ENCODE assay signal across 8 cellular contexts in genomic region chr15:98442379-98442833, GRCh38.
DNase-seq lines count a peak whose midpoint lies in the region; ATAC-seq and TF ChIP-seq lines count a peak whose summit lies in the region.

No MANE protein-coding gene starts in this region.

- no peaks in the 10 kb centered on the region for H3K9me3 ChIP-seq in OCI-LY3 (ENCODE audit: insufficient read depth, low read length)

- no peaks in the 10 kb centered on the region for H3K36me3 ChIP-seq in OCI-LY3 (replicated peaks; ENCODE audit: low read depth, low read length)

- ATAC-seq in activated T-helper 17 cell treated with anti-CD3 and anti-CD28 coated beads, Interleukin-2, amount 50 U/mL, for 72 hours (replicated peaks), result peak; percentile 66

- 0 out of 2 replicates have a peak overlapping the region, but pooled peaks have one; percentile 46 for H2AFZ ChIP-seq in OCI-LY3 (ENCODE audit: low read depth, low read length)

- no peak overlapping the region for H3K4me3 Mint-ChIP-seq in activated T-helper 17 cell treated with anti-CD3 and anti-CD28 coated beads, Interleukin-2, amount 50 U/mL, for 72 hours
- H3K4me3 Mint-ChIP-seq in glutamatergic neuron (ENCODE audit: unreplicated experiment), result no peak overlapping the region

- no peaks in the 10 kb centered on the region for H3K36me3 Mint-ChIP-seq in activated T-helper 17 cell treated with anti-CD3 and anti-CD28 coated beads, Interleukin-2, amount 50 U/mL, for 72 hours (ENCODE audit: low read depth)
- peaks cover 12% of the 10 kb centered on the region for H3K36me3 Mint-ChIP-seq in glutamatergic neuron (ENCODE audit: unreplicated experiment)

- DNase-seq in DMS53 treated with DMSO at 0.1 percent for 48 hours (lab: John Stamatoyannopoulos, UW; ENCODE audit: unreplicated experiment) (peak; percentile 40), GM20000 (ENCODE audit: low spot score) (peak; percentile 60), HS-27A (ENCODE audit: low read depth) (peak; percentile 51), glutamatergic neuron (peak; percentile 78), pulmonary artery endothelial cell (ENCODE audit: low read depth, low spot score) (peak; percentile 40), OCI-M2 (lab: John Stamatoyannopoulos, UW; ENCODE audit: unreplicated experiment) (no peak)

- no peaks in the 10 kb centered on the region for H4K20me1 ChIP-seq in OCI-LY3 (ENCODE audit: insufficient read depth, low read length)

- peaks cover 7% of the 10 kb centered on the region for H3K27me3 ChIP-seq in OCI-LY3 (ENCODE audit: low read depth, low read length)

- TF ChIP-seq CTCF in GM20000 (IDR thresholded peaks at IDR 0.05; ENCODE audit: extremely low read depth, missing control alignments) (peak; percentile 78), OCI-LY3 (IDR thresholded peaks at IDR 0.05; ENCODE audit: low read depth, low read length) (peak; percentile 94), glutamatergic neuron (IDR thresholded peaks at IDR 0.05; ENCODE audit: partially characterized antibody, unreplicated experiment) (peak; percentile 93)

- H3K79me2 ChIP-seq in OCI-LY3 (ENCODE audit: low read length), result no peaks in the 10 kb centered on the region

- no peak overlapping the region for H3K27ac Mint-ChIP-seq in activated T-helper 17 cell treated with anti-CD3 and anti-CD28 coated beads, Interleukin-2, amount 50 U/mL, for 72 hours
- no peak overlapping the region for H3K27ac Mint-ChIP-seq in glutamatergic neuron (ENCODE audit: unreplicated experiment)

- no peak overlapping the region for H3K9ac ChIP-seq in OCI-LY3 (ENCODE audit: low read length)

- peak overlapping the region; percentile 29; the same call in 1 of the 2 replicates for H3K4me3 ChIP-seq in OCI-LY3 (ENCODE audit: low read length)

- peaks cover 11% of the 10 kb centered on the region for H3K27me3 Mint-ChIP-seq in activated T-helper 17 cell treated with anti-CD3 and anti-CD28 coated beads, Interleukin-2, amount 50 U/mL, for 72 hours
- peaks cover 8% of the 10 kb centered on the region for H3K27me3 Mint-ChIP-seq in glutamatergic neuron (ENCODE audit: unreplicated experiment)

- H3K4me1 Mint-ChIP-seq in activated T-helper 17 cell treated with anti-CD3 and anti-CD28 coated beads, Interleukin-2, amount 50 U/mL, for 72 hours, result no peaks in the 10 kb centered on the region
- peaks cover 10% of the 10 kb centered on the region for H3K4me1 Mint-ChIP-seq in glutamatergic neuron (ENCODE audit: low read depth, unreplicated experiment)

- H3K27ac ChIP-seq in OCI-LY3 (ENCODE audit: low read length), result no peak overlapping the region

- H3K4me1 ChIP-seq in OCI-LY3 (ENCODE audit: low read length), result peaks cover 23% of the 10 kb centered on the region

- no peaks in the 10 kb centered on the region for H3K9me3 Mint-ChIP-seq in activated T-helper 17 cell treated with anti-CD3 and anti-CD28 coated beads, Interleukin-2, amount 50 U/mL, for 72 hours
- peaks cover 8% of the 10 kb centered on the region for H3K9me3 Mint-ChIP-seq in glutamatergic neuron (ENCODE audit: unreplicated experiment)

- H3K4me2 ChIP-seq in OCI-LY3 (ENCODE audit: low read length), result peak overlapping the region; percentile 46
